ENCODE assay signal across 1 cellular context in genomic region chr21:17527240-17527639, GRCh38.
TF ChIP-seq lines count a peak whose summit lies in the region.

No MANE protein-coding gene starts in this region.

TF ChIP-seq in HepG2, 621 proteins besides CTCF, POLR2A, EP300 and RAD21 (continued from another document):
- TF ChIP-seq RERE (CRISPR knock-in tag; IDR thresholded peaks at IDR 0.05; ENCODE audit: low read depth), result 0 out of 2 replicates have a peak, but pooled peaks have one; percentile 17
- TF ChIP-seq HNF4A (CRISPR knock-in tag; IDR thresholded peaks at IDR 0.05), result peak; percentile 58
- no peak for TF ChIP-seq RFX1 (IDR thresholded peaks at IDR 0.05)
- TF ChIP-seq KMT2A (CRISPR knock-in tag; IDR thresholded peaks at IDR 0.05), result no peak
- no peak for TF ChIP-seq MTF2 (CRISPR knock-in tag; IDR thresholded peaks at IDR 0.05; ENCODE audit: borderline replicate concordance)
- TF ChIP-seq ZFAT (CRISPR knock-in tag; conservative IDR thresholded peaks at IDR 0.05), result no peak
- peak; percentile 69; the same call in 1 of the 2 replicates for TF ChIP-seq SALL1 (CRISPR knock-in tag; IDR thresholded peaks at IDR 0.05)
- TF ChIP-seq SYNCRIP (IDR thresholded peaks at IDR 0.05; ENCODE audit: insufficient read depth, low read depth, low read length), result no peak
- TF ChIP-seq NCOR1 (IDR thresholded peaks at IDR 0.05; ENCODE audit: borderline replicate concordance, low read length), result peak; percentile 15; the same call in 1 of the 2 replicates
- TF ChIP-seq IKZF1 (IDR thresholded peaks at IDR 0.05), result no peak
- peak; percentile 41; the same call in 1 of the 2 replicates for TF ChIP-seq TCF7 (IDR thresholded peaks at IDR 0.05; ENCODE audit: low read depth)
- peak; percentile 29; the same call in 1 of the 2 replicates for TF ChIP-seq ZBTB20 (CRISPR knock-in tag; IDR thresholded peaks at IDR 0.05; ENCODE audit: borderline replicate concordance, low read depth)
- no peak for TF ChIP-seq SKI (IDR thresholded peaks at IDR 0.05; ENCODE audit: partially characterized antibody)
- TF ChIP-seq NR2F6 (IDR thresholded peaks at IDR 0.05), result no peak
- TF ChIP-seq NR2F6 (CRISPR knock-in tag; IDR thresholded peaks at IDR 0.05), result peak; percentile 23; the same call in 1 of the 2 replicates
- TF ChIP-seq HNRNPLL (IDR thresholded peaks at IDR 0.05; ENCODE audit: low read depth, low read length, poor library complexity, severe bottlenecking), result no peak
- peak; percentile 55; the same call in 1 of the 2 replicates for TF ChIP-seq RXRB (CRISPR knock-in tag; IDR thresholded peaks at IDR 0.05; ENCODE audit: borderline replicate concordance)
- TF ChIP-seq, protein P1, sequence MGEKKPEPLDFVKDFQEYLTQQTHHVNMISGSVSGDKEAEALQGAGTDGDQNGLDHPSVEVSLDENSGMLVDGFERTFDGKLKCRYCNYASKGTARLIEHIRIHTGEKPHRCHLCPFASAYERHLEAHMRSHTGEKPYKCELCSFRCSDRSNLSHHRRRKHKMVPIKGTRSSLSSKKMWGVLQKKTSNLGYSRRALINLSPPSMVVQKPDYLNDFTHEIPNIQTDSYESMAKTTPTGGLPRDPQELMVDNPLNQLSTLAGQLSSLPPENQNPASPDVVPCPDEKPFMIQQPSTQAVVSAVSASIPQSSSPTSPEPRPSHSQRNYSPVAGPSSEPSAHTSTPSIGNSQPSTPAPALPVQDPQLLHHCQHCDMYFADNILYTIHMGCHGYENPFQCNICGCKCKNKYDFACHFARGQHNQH (CRISPR knock-in tag; IDR thresholded peaks at IDR 0.05), result 0 out of 2 replicates have a peak, but pooled peaks have one; percentile 21
- peak; percentile 49; the same call in 1 of the 2 replicates for TF ChIP-seq KAT8 (CRISPR knock-in tag; IDR thresholded peaks at IDR 0.05)
- no peak for TF ChIP-seq RBM22 (optimal IDR thresholded peaks at IDR 0.05; ENCODE audit: low read length)
